29 cellular contexts compared by ENCODE assay signal in genomic region chr1:182860658-182861057, GRCh38.
"Had no signal": no experiment of that assay in that cellular context is flagged by ENCODE, and none has a peak within 500 bp of the region (broad histone marks: within the 10 kb centered on the region; RNA-seq: fewer than 3 reads in every experiment).

No MANE protein-coding gene starts in this region.

- H3K27ac ChIP-seq: adrenal gland, body of pancreas, colonic mucosa, gastrocnemius medialis, neutrophil, ovary, right atrium auricular region, testis, transverse colon, uterus had no signal

- H3K9me3 Mint-ChIP-seq: activated naive CD4-positive, alpha-beta T cell treated with anti-CD3 and anti-CD28 coated beads, Interleukin-2, amount 50 U/mL, for 72 hours; naive B cell; nephron progenitor cell had no signal

- FAIRE-seq: islet of Langerhans had no signal

- H3K9me3 ChIP-seq: adrenal gland, body of pancreas, colonic mucosa, gastrocnemius medialis, neutrophil, ovary, right atrium auricular region, testis, transverse colon, uterus had no signal

- H3K4me3 ChIP-seq: adrenal gland, body of pancreas, colonic mucosa, gastrocnemius medialis, ovary, right atrium auricular region, testis, transverse colon, uterus had no signal

- H3K4me1 Mint-ChIP-seq: naive B cell, nephron progenitor cell had no signal

- H3K27me3 Mint-ChIP-seq: naive B cell had no signal

- H3K4me1 ChIP-seq: adrenal gland, colonic mucosa, gastrocnemius medialis, testis, transverse colon, uterus had no signal

- H3K27ac Mint-ChIP-seq: naive B cell, nephron progenitor cell had no signal

- DNase-seq: activated CD4-positive, alpha-beta T cell treated with anti-CD3 and anti-CD28 coated beads for 1 hour; activated CD4-positive, alpha-beta T cell treated with anti-CD3 and anti-CD28 coated beads, Interleukin-2, amount 50 U/mL, for 1 hour; activated CD8-positive, alpha-beta memory T cell treated with anti-CD3 and anti-CD28 coated beads for 24 hours; activated naive CD4-positive, alpha-beta T cell; adrenal gland; aorta; body of pancreas; cerebellar nuclear complex; colonic mucosa; effector CD8-positive, alpha-beta T cell; erythroblast; gastrocnemius medialis; glutamatergic neuron; left ventricle myocardium superior; mammary epithelial cell; naive B cell; nephron progenitor cell; ovary; stimulated activated CD4-positive, alpha-beta T cell treated with anti-CD3 and anti-CD28 coated beads, Interleukin-15, amount 100 ng/mL, for 24 hours; stimulated activated CD4-positive, alpha-beta T cell treated with anti-CD3 and anti-CD28 coated beads, Interleukin-2, amount 100 ng/mL, for 24 hours; stimulated activated naive CD4-positive, alpha-beta T cell; T-helper 2 cell; testis; transverse colon; uterus had no signal

- H3K36me3 ChIP-seq: uterus had no signal

- ATAC-seq: body of pancreas, gastrocnemius medialis, left ventricle myocardium superior had no signal

- H3K27me3 ChIP-seq: adrenal gland, body of pancreas, colonic mucosa, gastrocnemius medialis, neutrophil, ovary, right atrium auricular region, testis, transverse colon, uterus had no signal

- H3K4me3 Mint-ChIP-seq: naive B cell, nephron progenitor cell had no signal
